Comparison of ENCODE assay signal across 9 cellular contexts in the genomic region with DNA sequence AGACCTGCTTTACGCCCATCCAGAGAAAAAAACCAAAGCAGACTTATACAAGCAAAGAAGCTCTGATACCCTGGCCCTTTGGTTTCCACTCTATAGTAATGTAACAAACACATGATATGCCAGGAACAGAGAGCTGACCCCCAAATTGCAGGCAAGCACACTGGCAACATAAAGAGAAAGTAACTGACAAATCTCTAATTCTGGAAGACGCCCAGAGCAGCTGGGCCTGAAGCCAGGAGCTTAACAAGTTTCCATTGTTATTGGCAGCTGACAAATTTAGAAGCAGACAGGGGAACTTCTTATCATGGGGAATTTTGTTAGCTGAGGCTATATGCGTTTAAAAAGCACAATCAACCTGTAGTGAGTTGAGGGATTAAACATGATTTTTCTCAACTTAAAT.
DNase-seq lines count a peak whose midpoint lies in the region; ATAC-seq, FAIRE-seq and TF ChIP-seq lines count a peak whose summit lies in the region.
"Had no signal": no experiment of that assay in that cellular context is flagged by ENCODE, and none has a peak within 500 bp of the region (broad histone marks: within the 10 kb centered on the region; RNA-seq: fewer than 3 reads in every experiment).

No MANE protein-coding gene starts in this region.

- POLR2A ChIA-PET in K562 (lab: Yijun Ruan, JAX), result interaction anchor here (0.9 kb wide), 1 partner anchor 688 kb away, joined by 4 read pairs; no protein-coding TSS in a partner anchor

- intact Hi-C loops in K562 (cut with micrococcal nuclease) (no loop called here), thyroid gland (cut with DNase I) (no loop called here)

- H3K4me3 ChIP-seq in K562 (no peak overlapping the region), thyroid gland (replicated peaks in 1 of 3) (no peak overlapping the region)

- H3K79me2 ChIP-seq in K562 (ENCODE audit: control insufficient read depth, insufficient read depth, low read length), result no peaks in the 10 kb centered on the region

- CTCF ChIA-PET in K562 (lab: Yijun Ruan, JAX; ENCODE audit: low intra/inter-chr PET ratio), result no interaction called here

- in situ Hi-C loops in K562 (cut with MboI), result no loop called here

- BruUV-seq in K562 (replicated peaks; lab: Mats Ljungman, UMichigan), result no TSS peak

- no peak for FAIRE-seq in K562 (lab: Jason Lieb, UNC)

- H3K27me3 ChIP-seq in K562 (ENCODE audit: control insufficient read depth in 2 of 2, insufficient read depth in 2 of 2, low read length in 2 of 2) (no peaks in the 10 kb centered on the region), thyroid gland (no peaks in the 10 kb centered on the region)

- no peaks in the 10 kb centered on the region for H4K20me1 ChIP-seq in K562 (replicated peaks; ENCODE audit: control insufficient read depth, insufficient read depth, low read length)

- no peak overlapping the region for H2AFZ ChIP-seq in K562 (ENCODE audit: low read depth, low read length)

- TF ChIP-seq RAD21 in K562 (CRISPR knock-in tag; conservative IDR thresholded peaks at IDR 0.05 in 1 of 2, IDR thresholded peaks at IDR 0.05 in 1 of 2), result no peak

- no peak overlapping the region for H3K4me2 ChIP-seq in K562 (ENCODE audit: insufficient read depth, low read length)

- H3K9ac ChIP-seq in K562 (ENCODE audit: insufficient read depth in 1 of 2, low read depth in 2 of 2, low read length in 2 of 2), result no peak overlapping the region

- H3K27ac ChIP-seq in K562 (ENCODE audit: extremely low read depth, low read depth, low read length) (no peak overlapping the region), thyroid gland (peak overlapping the region in 2 of 3 donors; percentile 35 to 36)
- H3K27ac ChIP-seq: 22Rv1 had no signal

- 25% methylated on average over 3 of the region's 3 CpGs for WGBS in K562 (ENCODE audit: insufficient coverage, low coverage, missing lambda C conversion rate)
- WGBS in thyroid gland, 2 donors, result 22 to 25% methylated on average over 3 of the region's 3 CpGs

- H3K9me1 ChIP-seq in K562 (ENCODE audit: control insufficient read depth, insufficient read depth, low read length), result no peaks in the 10 kb centered on the region

- no peak for TF ChIP-seq POLR2A in K562 (conservative IDR thresholded peaks at IDR 0.05)
- no peak for TF ChIP-seq POLR2A in thyroid gland (IDR thresholded peaks at IDR 0.05)

- ATAC-seq in K562 (no peak), GM21786 (IDR thresholded peaks at IDR 0.05; ENCODE audit: unreplicated experiment) (no peak)

- peak; percentile 14 for DNase-seq in DMS79 treated with DMSO at 0.1 percent for 48 hours (lab: John Stamatoyannopoulos, UW)
- DNase-seq in DMS79 (lab: John Stamatoyannopoulos, UW), result no peak
- peak in 1 of 4 experiments; percentile 5 for DNase-seq in K562 (ENCODE audit: extremely low read depth in 1 of 4, low spot score in 3 of 4)
- DNase-seq in iris pigment epithelial cell (ENCODE audit: low read depth), result peak; percentile 81
- DNase-seq in thyroid gland, result peak; percentile 81 to 87
- no peak for DNase-seq in central memory CD4-positive, alpha-beta T cell
- DNase-seq in NOMO-1 treated with DMSO at 0.1 percent for 48 hours (lab: John Stamatoyannopoulos, UW; ENCODE audit: unreplicated experiment), result no peak

- no peaks in the 10 kb centered on the region for H3K36me3 ChIP-seq in K562 (ENCODE audit: control insufficient read depth, insufficient read depth, low read length)
- H3K36me3 ChIP-seq in thyroid gland, result no peaks in the 10 kb centered on the region

- H3K4me1 ChIP-seq in K562 (replicated peaks in 1 of 2; ENCODE audit: control insufficient read depth in 2 of 2, insufficient read depth in 2 of 2, low read length in 2 of 2), result no peaks in the 10 kb centered on the region
- H3K4me1 ChIP-seq in thyroid gland, result peaks cover 4 to 15% of the 10 kb centered on the region in 2 donors

- no peaks in the 10 kb centered on the region for H3K9me3 ChIP-seq in K562 (replicated peaks; ENCODE audit: control insufficient read depth, insufficient read depth, low read depth, low read length)
- no peaks in the 10 kb centered on the region for H3K9me3 ChIP-seq in thyroid gland

- TF ChIP-seq CTCF in K562 (IDR thresholded peaks at IDR 0.05 in 2 of 3, conservative IDR thresholded peaks at IDR 0.05 in 1 of 3; ENCODE audit: insufficient read depth in 2 of 3, low read depth in 1 of 3, low read length in 3 of 3) (no peak), thyroid gland (IDR thresholded peaks at IDR 0.05) (no peak)

- no peak for TF ChIP-seq EP300 in K562 (IDR thresholded peaks at IDR 0.05; ENCODE audit: low read length)

TF ChIP-seq in K562, 482 proteins besides CTCF, POLR2A, EP300 and RAD21:
- TF ChIP-seq NFIC (IDR thresholded peaks at IDR 0.05) (no peak), MEIS2 (IDR thresholded peaks at IDR 0.05; ENCODE audit: partially characterized antibody) (peak; percentile 11), L3MBTL2 (IDR thresholded peaks at IDR 0.05) (no peak), SOX6 (IDR thresholded peaks at IDR 0.05) (peak; percentile 35; the same call in 1 of the 2 replicates)
- TF ChIP-seq, protein P1, sequence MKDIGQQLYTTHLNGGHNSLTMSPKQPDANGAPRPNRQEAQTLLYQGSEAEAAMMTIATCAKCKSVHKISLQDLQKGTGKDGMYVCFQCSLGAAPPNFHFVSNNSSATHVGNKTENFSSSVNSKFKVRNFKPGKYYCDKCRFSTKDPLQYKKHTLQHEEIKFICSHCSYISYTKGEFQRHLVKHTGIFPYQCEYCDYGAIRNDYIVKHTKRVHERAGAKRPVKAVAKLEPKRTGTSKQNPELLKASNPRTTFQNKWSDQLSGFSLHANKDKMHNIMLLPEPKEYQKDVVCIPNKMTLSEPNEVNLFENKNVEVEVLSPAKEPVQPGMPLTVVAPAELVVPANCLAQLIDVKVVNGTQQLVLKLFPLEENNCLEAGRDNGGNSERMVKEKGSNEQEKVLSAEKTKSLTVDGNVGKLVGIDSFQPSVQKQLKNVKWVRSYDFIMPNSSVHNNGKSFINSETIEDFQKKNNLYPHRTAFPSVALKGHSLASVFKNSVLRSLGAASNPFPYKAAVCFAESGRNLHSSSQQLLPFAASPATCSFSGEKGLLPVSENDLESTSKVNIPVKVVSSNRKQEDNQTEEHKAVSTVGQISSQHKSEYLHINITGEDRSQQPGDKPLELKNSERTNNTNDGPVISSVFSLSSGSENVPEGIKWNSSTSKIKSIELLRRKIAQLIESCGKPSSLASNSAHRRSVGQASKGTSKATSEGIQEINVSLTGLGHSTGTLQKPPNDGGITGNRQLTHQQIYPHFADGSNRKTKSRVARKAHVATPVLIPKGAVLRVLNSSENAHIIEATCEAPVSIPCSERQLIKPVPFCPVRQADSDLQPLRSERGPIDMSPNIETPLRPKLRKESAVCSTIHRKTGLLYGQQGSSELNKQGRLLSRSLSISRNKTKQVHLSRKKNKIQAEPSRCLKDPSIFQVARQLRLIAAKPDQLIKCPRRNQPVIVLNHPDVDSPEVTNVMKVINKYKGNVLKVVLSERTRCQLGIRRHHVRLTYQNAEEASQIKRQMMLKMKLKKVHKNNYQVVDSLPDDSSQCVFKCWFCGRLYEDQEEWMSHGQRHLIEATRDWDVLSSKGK (CRISPR knock-in tag; IDR thresholded peaks at IDR 0.05), result no peak

Comparison
In these comparisons a context has a peak if more than half of its experiments do, and no peak if none do; other contexts are left out.
1. DNase-seq: peak in DMS79 treated with DMSO at 0.1 percent for 48 hours (single experiment), iris pigment epithelial cell (single experiment) and thyroid gland (2 of 2); none in DMS79 (single experiment), central memory CD4-positive, alpha-beta T cell (single experiment) and NOMO-1 treated with DMSO at 0.1 percent for 48 hours (single experiment).